ENCODE assay signal across 1 cellular context in genomic region chr5:109410389-109411174, GRCh38.
A peak's percentile ranks its signal among the peaks of the same experiment; 100 is the strongest.
TF ChIP-seq lines count a peak whose summit lies in the region.

No MANE protein-coding gene starts in this region.

TF ChIP-seq in HEK293, 187 proteins besides CTCF, POLR2A, EP300 and RAD21 (continued from another document and continues in another):
- peak; percentile 83 for TF ChIP-seq PATZ1 (tag by site-specific recombination; IDR thresholded peaks at IDR 0.05)
- no peak for TF ChIP-seq ZNF174 (tag by site-specific recombination; IDR thresholded peaks at IDR 0.05)
- peak; percentile 78; the same call in 1 of the 2 replicates for TF ChIP-seq ZNF692 (tag by site-specific recombination; IDR thresholded peaks at IDR 0.05)
- no peak for TF ChIP-seq ZNF266 (tag by site-specific recombination; IDR thresholded peaks at IDR 0.05; ENCODE audit: low read depth)
- no peak for TF ChIP-seq ZNF302 (tag by site-specific recombination; IDR thresholded peaks at IDR 0.05; ENCODE audit: low read depth)
- TF ChIP-seq TCF7L2 (IDR thresholded peaks at IDR 0.05; ENCODE audit: borderline replicate concordance, low read depth, low read length), result 0 out of 2 replicates have a peak, but pooled peaks have one; percentile 13
- TF ChIP-seq ZNF26 (tag by site-specific recombination; IDR thresholded peaks at IDR 0.05), result no peak
- no peak for TF ChIP-seq ZNF140 (tag by site-specific recombination; IDR thresholded peaks at IDR 0.05)
- TF ChIP-seq ZNF2 (tag by site-specific recombination; IDR thresholded peaks at IDR 0.05), result peak; percentile 93
- TF ChIP-seq ZBTB44 (tag by site-specific recombination; IDR thresholded peaks at IDR 0.05), result 0 out of 2 replicates have a peak, but pooled peaks have one; percentile 37
- 0 out of 2 replicates have a peak, but pooled peaks have one; percentile 3 for TF ChIP-seq ZNF146 (tag by site-specific recombination; IDR thresholded peaks at IDR 0.05)
- peak; percentile 46; the same call in 1 of the 2 replicates for TF ChIP-seq ZBTB8A (tag by site-specific recombination; IDR thresholded peaks at IDR 0.05)
- peak; percentile 91 for TF ChIP-seq KLF9 (tag by site-specific recombination; IDR thresholded peaks at IDR 0.05; ENCODE audit: low read depth)
- TF ChIP-seq ELK4 (IDR thresholded peaks at IDR 0.05; ENCODE audit: borderline replicate concordance, low read depth, low read length), result no peak
- TF ChIP-seq ZNF558 (tag by site-specific recombination; IDR thresholded peaks at IDR 0.05), result peak; percentile 64; the same call in 1 of the 2 replicates
- TF ChIP-seq PRDM4 (tag by site-specific recombination; IDR thresholded peaks at IDR 0.05), result no peak; the same call in 1 of the 2 replicates
- no peak for TF ChIP-seq ZNF664 (tag by site-specific recombination; IDR thresholded peaks at IDR 0.05)
- TF ChIP-seq ZBTB17 (tag by site-specific recombination; IDR thresholded peaks at IDR 0.05), result peak; percentile 95
- peak; percentile 63; the same call in 1 of the 2 replicates for TF ChIP-seq ZNF501 (tag by site-specific recombination; IDR thresholded peaks at IDR 0.05)
- no peak for TF ChIP-seq ZNF792 (tag by site-specific recombination; IDR thresholded peaks at IDR 0.05)
- no peak for TF ChIP-seq ZNF398 (tag by site-specific recombination; IDR thresholded peaks at IDR 0.05)
- peak; percentile 77 for TF ChIP-seq ZFP69B (tag by site-specific recombination; IDR thresholded peaks at IDR 0.05)
- no peak for TF ChIP-seq ZNF132 (tag by site-specific recombination; IDR thresholded peaks at IDR 0.05; ENCODE audit: borderline replicate concordance)
- TF ChIP-seq ZNF23 (tag by site-specific recombination; IDR thresholded peaks at IDR 0.05; ENCODE audit: borderline replicate concordance), result no peak
- no peak for TF ChIP-seq ZNF202 (tag by site-specific recombination; IDR thresholded peaks at IDR 0.05; ENCODE audit: borderline replicate concordance)
- no peak for TF ChIP-seq MZF1 (tag by site-specific recombination; IDR thresholded peaks at IDR 0.05; ENCODE audit: borderline replicate concordance)
- TF ChIP-seq ZNF211 (tag by site-specific recombination; IDR thresholded peaks at IDR 0.05; ENCODE audit: low read depth), result no peak
- no peak for TF ChIP-seq REPIN1 (tag by site-specific recombination; IDR thresholded peaks at IDR 0.05; ENCODE audit: low read depth)
- peak; percentile 82 for TF ChIP-seq SP7 (tag by site-specific recombination; IDR thresholded peaks at IDR 0.05)
- TF ChIP-seq GLIS2 (tag by site-specific recombination; IDR thresholded peaks at IDR 0.05), result no peak
- TF ChIP-seq ZSCAN18 (tag by site-specific recombination; IDR thresholded peaks at IDR 0.05), result no peak
- TF ChIP-seq WT1 (tag by site-specific recombination; IDR thresholded peaks at IDR 0.05), result peak; percentile 48; the same call in 1 of the 2 replicates
- TF ChIP-seq TSHZ1 (tag by site-specific recombination; IDR thresholded peaks at IDR 0.05; ENCODE audit: borderline replicate concordance), result 0 out of 2 replicates have a peak, but pooled peaks have one; percentile 26
- peak; percentile 84 for TF ChIP-seq KLF1 (tag by site-specific recombination; IDR thresholded peaks at IDR 0.05)
- TF ChIP-seq REST (tag by site-specific recombination; IDR thresholded peaks at IDR 0.05), result peak; percentile 76; the same call in 1 of the 2 replicates
